25 cellular contexts compared by ENCODE assay signal in the genomic region with DNA sequence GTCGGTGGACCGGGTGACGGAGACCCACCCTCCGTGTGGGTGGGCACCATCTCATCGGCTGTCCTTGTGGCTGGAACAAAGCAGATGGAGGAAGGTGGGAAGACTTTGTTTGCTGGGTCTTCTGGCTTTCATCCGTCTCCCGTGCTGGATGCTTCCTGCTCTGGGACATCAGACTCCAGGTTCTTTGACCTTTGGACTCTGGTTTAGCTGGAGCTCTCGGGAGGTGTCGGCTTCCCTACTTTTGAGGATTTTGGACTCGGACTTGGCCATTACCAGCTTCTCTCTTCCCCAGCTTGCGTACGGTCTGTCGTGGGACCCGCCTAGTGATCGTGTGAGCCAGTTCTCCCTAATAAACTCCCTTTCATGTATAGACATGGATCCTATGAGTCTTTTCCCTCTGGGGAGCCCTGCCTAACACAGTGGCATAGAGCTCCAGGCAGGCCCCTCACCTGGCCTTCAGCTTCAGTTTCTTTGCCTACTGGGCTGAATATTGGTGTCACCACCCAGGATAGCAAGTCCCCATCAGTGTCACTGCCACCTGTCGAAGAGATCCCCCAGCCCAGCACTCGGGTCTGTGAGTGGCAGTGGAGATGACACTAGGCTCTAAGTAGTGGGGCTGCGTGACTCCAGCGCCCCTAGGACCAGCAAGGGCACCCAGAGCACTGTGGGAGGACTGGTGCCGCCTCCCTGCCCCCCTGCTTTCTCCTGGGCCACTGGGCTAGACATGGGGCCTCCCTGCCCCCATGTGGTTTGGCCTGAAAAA.
DNase-seq lines count a peak whose midpoint lies in the region; TF ChIP-seq lines count a peak whose summit lies in the region.
"Had no signal": no experiment of that assay in that cellular context is flagged by ENCODE, and none has a peak within 500 bp of the region (broad histone marks: within the 10 kb centered on the region; RNA-seq: fewer than 3 reads in every experiment).

No MANE protein-coding gene starts in this region.

- H3K4me3 ChIP-seq in BLaER1 (peak overlapping the region; percentile 36; the same call in 1 of the 2 replicates), Karpas-422 (ENCODE audit: low read length) (no peak overlapping the region), osteoblast (ENCODE audit: insufficient read depth, low read length) (no peak overlapping the region), brain microvascular endothelial cell (ENCODE audit: low read depth, low read length) (no peak overlapping the region)
- H3K4me3 ChIP-seq: Peyer's patch had no signal

- no peak overlapping the region for H3K4me3 Mint-ChIP-seq in glutamatergic neuron (ENCODE audit: unreplicated experiment)
- H3K4me3 Mint-ChIP-seq: activated naive CD4-positive, alpha-beta T cell treated with anti-CD3 and anti-CD28 coated beads, Interleukin-2, amount 50 U/mL, for 24 hours; neural crest cell had no signal

- no peak for TF ChIP-seq CTCF in glutamatergic neuron (IDR thresholded peaks at IDR 0.05; ENCODE audit: partially characterized antibody, unreplicated experiment)
- no peak for TF ChIP-seq CTCF in osteoblast (IDR thresholded peaks at IDR 0.05; ENCODE audit: extremely low read depth, low read depth, low read length)
- TF ChIP-seq CTCF in brain microvascular endothelial cell (IDR thresholded peaks at IDR 0.05; ENCODE audit: low read depth, low read length, missing control alignments), result no peak

- H3K4me2 ChIP-seq in BLaER1 (peak overlapping the region; percentile 92), Karpas-422 (ENCODE audit: low read depth, low read length, poor library complexity, severe bottlenecking) (no peak overlapping the region), osteoblast (ENCODE audit: insufficient read depth, low read length) (no peak overlapping the region)

- peaks cover 48% of the 10 kb centered on the region for H3K79me2 ChIP-seq in Karpas-422 (ENCODE audit: low read length)
- no peaks in the 10 kb centered on the region for H3K79me2 ChIP-seq in osteoblast (ENCODE audit: insufficient read depth, low read length)

- H3K4me1 ChIP-seq in BLaER1 (peaks cover 85% of the 10 kb centered on the region), Karpas-422 (ENCODE audit: low read length) (peaks cover 63% of the 10 kb centered on the region), osteoblast (ENCODE audit: insufficient read depth, low read length) (no peaks in the 10 kb centered on the region)
- H3K4me1 ChIP-seq: BE2C had no signal

- no peaks in the 10 kb centered on the region for H3K9me2 ChIP-seq in Karpas-422 (replicated peaks; ENCODE audit: insufficient read depth, low read length)

- H3K9ac ChIP-seq in BLaER1 (peak overlapping the region; percentile 46; the same call in 1 of the 2 replicates), Karpas-422 (ENCODE audit: low read length) (0 out of 2 replicates have a peak overlapping the region, but pooled peaks have one; percentile 25)

- H3K9me3 ChIP-seq in BLaER1, result peaks cover 26% of the 10 kb centered on the region
- H3K9me3 ChIP-seq in Karpas-422 (ENCODE audit: low read length), result no peaks in the 10 kb centered on the region
- no peaks in the 10 kb centered on the region for H3K9me3 ChIP-seq in osteoblast (ENCODE audit: low read depth, low read length)
- H3K9me3 ChIP-seq: BE2C, Peyer's patch had no signal

- in situ Hi-C loops in brain microvascular endothelial cell (cut with HindIII; ENCODE audit: low pct_ligation_motif_present, low sequenced_read_pairs), result no loop called here

- peaks cover 9% of the 10 kb centered on the region for H3K9me3 Mint-ChIP-seq in glutamatergic neuron (ENCODE audit: unreplicated experiment)
- H3K9me3 Mint-ChIP-seq: activated naive CD4-positive, alpha-beta T cell treated with anti-CD3 and anti-CD28 coated beads, Interleukin-2, amount 50 U/mL, for 24 hours; neural crest cell had no signal

- H3K36me3 ChIP-seq in BLaER1 (no peaks in the 10 kb centered on the region), Karpas-422 (ENCODE audit: insufficient read depth, low read length) (no peaks in the 10 kb centered on the region; the same call in 1 of the 2 replicates), osteoblast (ENCODE audit: insufficient read depth, low read length) (no peaks in the 10 kb centered on the region), brain microvascular endothelial cell (replicated peaks) (no peaks in the 10 kb centered on the region)
- H3K36me3 ChIP-seq: BE2C, Peyer's patch had no signal

- DNase-seq in Karpas-422 (no peak), glutamatergic neuron (peak; percentile 4), osteoblast (ENCODE audit: insufficient read length, low spot score, missing footprints) (peak; percentile 18), NCI-H2196 treated with DMSO at 0.1 percent for 48 hours (lab: John Stamatoyannopoulos, UW; ENCODE audit: unreplicated experiment) (no peak), brain microvascular endothelial cell (no peak), caudate nucleus (lab: John Stamatoyannopoulos, UW) (no peak)
- DNase-seq in stimulated activated CD4-positive, alpha-beta T cell treated with anti-CD3 and anti-CD28 coated beads, Interleukin-12 subunit alpha, Interleukin-12 subunit beta, amount 100 ng/mL, for 4 hours, result no peak
- DNase-seq: ACHN; activated CD4-positive, alpha-beta T cell treated with anti-CD3 and anti-CD28 coated beads for 48 hours; amniotic stem cell; BE2C; DMS 273 treated with DMSO at 0.1 percent for 48 hours; effector CD4-positive, alpha-beta T cell; NCI-H446 treated with DMSO at 0.1 percent for 48 hours; NCI-H774; Peyer's patch; SIG-M5; stimulated activated CD4-positive, alpha-beta T cell treated with anti-CD3 and anti-CD28 coated beads, Interleukin-4, amount 100 ng/mL, for 24 hours; SW 1271; T1000; trophoblast cell had no signal

- peaks cover 4% of the 10 kb centered on the region for H3K36me3 Mint-ChIP-seq in glutamatergic neuron (ENCODE audit: unreplicated experiment)
- H3K36me3 Mint-ChIP-seq: activated naive CD4-positive, alpha-beta T cell treated with anti-CD3 and anti-CD28 coated beads, Interleukin-2, amount 50 U/mL, for 24 hours had no signal

- H2AFZ ChIP-seq in Karpas-422 (ENCODE audit: low read length) (no peak overlapping the region), osteoblast (ENCODE audit: low read length) (no peak overlapping the region)

- no peaks in the 10 kb centered on the region for H3K4me1 Mint-ChIP-seq in glutamatergic neuron (ENCODE audit: low read depth, unreplicated experiment)
- H3K4me1 Mint-ChIP-seq: neural crest cell had no signal

- H4K20me1 ChIP-seq in BLaER1, result peaks cover 12% of the 10 kb centered on the region; the same call in 1 of the 2 replicates
- peaks cover 20% of the 10 kb centered on the region; the same call in 1 of the 2 replicates for H4K20me1 ChIP-seq in Karpas-422 (ENCODE audit: insufficient read depth, low read depth, low read length)
- peaks cover 2% of the 10 kb centered on the region for H4K20me1 ChIP-seq in osteoblast (ENCODE audit: insufficient read depth, low read length)

- H3K27me3 ChIP-seq in BLaER1 (no peaks in the 10 kb centered on the region), Karpas-422 (ENCODE audit: low read length) (no peaks in the 10 kb centered on the region), osteoblast (ENCODE audit: insufficient read depth, low read length) (peaks cover 1% of the 10 kb centered on the region), brain microvascular endothelial cell (replicated peaks) (no peaks in the 10 kb centered on the region)
- H3K27me3 ChIP-seq: BE2C, Peyer's patch had no signal

- no peak overlapping the region for H3K27ac Mint-ChIP-seq in glutamatergic neuron (ENCODE audit: unreplicated experiment)
- H3K27ac Mint-ChIP-seq: activated naive CD4-positive, alpha-beta T cell treated with anti-CD3 and anti-CD28 coated beads, Interleukin-2, amount 50 U/mL, for 24 hours had no signal

- H3K27me3 Mint-ChIP-seq in glutamatergic neuron (ENCODE audit: unreplicated experiment), result peaks cover 4% of the 10 kb centered on the region
- H3K27me3 Mint-ChIP-seq: activated naive CD4-positive, alpha-beta T cell treated with anti-CD3 and anti-CD28 coated beads, Interleukin-2, amount 50 U/mL, for 24 hours had no signal

- H3K27ac ChIP-seq in BLaER1 (peak overlapping the region; percentile 77), Karpas-422 (ENCODE audit: low read length) (peak overlapping the region; percentile 51), osteoblast (ENCODE audit: low read depth, low read length) (no peak overlapping the region), brain microvascular endothelial cell (no peak overlapping the region), caudate nucleus (ENCODE audit: low read depth, low read length) (no peak overlapping the region)
- H3K27ac ChIP-seq: VCaP had no signal

Comparison
In these comparisons a context has a peak if more than half of its experiments do, and no peak if none do; other contexts are left out.
1. H3K27ac ChIP-seq: peak in BLaER1 (single experiment) and Karpas-422 (single experiment); none in osteoblast (single experiment), brain microvascular endothelial cell (single experiment) and caudate nucleus (single experiment).
2. DNase-seq: peak in glutamatergic neuron (single experiment) and osteoblast (single experiment); none in Karpas-422 (single experiment), NCI-H2196 treated with DMSO at 0.1 percent for 48 hours (single experiment), brain microvascular endothelial cell (single experiment), stimulated activated CD4-positive, alpha-beta T cell treated with anti-CD3 and anti-CD28 coated beads, Interleukin-12 subunit alpha, Interleukin-12 subunit beta, amount 100 ng/mL, for 4 hours (single experiment) and caudate nucleus (0 of 61).